In genomic region chr5:143354025-143354424, GRCh38 we compare ENCODE assay signal across 13 cellular contexts. TPM values are rescaled to one million over a fixed set of nuclear protein-coding genes. Genes with fewer than 3 reads are reported as not detected.
A peak's percentile ranks its signal among the peaks of the same experiment; 100 is the strongest.
DNase-seq lines count a peak whose midpoint lies in the region; ATAC-seq lines count a peak whose summit lies in the region.
"Had no signal": no experiment of that assay in that cellular context is flagged by ENCODE, and none has a peak within 500 bp of the region (broad histone marks: within the 10 kb centered on the region; RNA-seq: fewer than 3 reads in every experiment).

No MANE protein-coding gene starts in this region.

- no peaks in the 10 kb centered on the region for H3K27me3 Mint-ChIP-seq in CD4-positive, alpha-beta memory T cell
- H3K27me3 Mint-ChIP-seq in activated CD4-positive, alpha-beta memory T cell treated with anti-CD3 and anti-CD28 coated beads, Interleukin-2, amount 10 ng/mL, durations not matched to agents 7 days and 5 days, result no peaks in the 10 kb centered on the region
- no peaks in the 10 kb centered on the region for H3K27me3 Mint-ChIP-seq in memory B cell

- peak overlapping the region; percentile 77 to 94 (median 84) for H3K27ac Mint-ChIP-seq in CD4-positive, alpha-beta memory T cell
- peak overlapping the region; percentile 70 for H3K27ac Mint-ChIP-seq in activated CD4-positive, alpha-beta memory T cell treated with anti-CD3 and anti-CD28 coated beads, Interleukin-2, amount 10 ng/mL, durations not matched to agents 7 days and 5 days
- peak overlapping the region; percentile 90 for H3K27ac Mint-ChIP-seq in memory B cell

- H3K4me1 ChIP-seq in CD4-positive, alpha-beta memory T cell (ENCODE audit: insufficient read depth, low read length), result peaks cover 100% of the 10 kb centered on the region

- intact Hi-C loops in CD4-positive, alpha-beta memory T cell (cut with micrococcal nuclease), result no loop called here

- peak overlapping the region; percentile 17 for H3K27ac ChIP-seq in CD4-positive, alpha-beta memory T cell (ENCODE audit: low read depth, low read length)

- ATAC-seq in GM21737 (IDR thresholded peaks at IDR 0.05; ENCODE audit: unreplicated experiment) (peak; percentile 37), memory B cell (ENCODE audit: low read depth) (peak; percentile 62), GM18868 (IDR thresholded peaks at IDR 0.05; ENCODE audit: unreplicated experiment) (no peak)
- ATAC-seq: left colon had no signal

- H3K36me3 Mint-ChIP-seq in CD4-positive, alpha-beta memory T cell, result peaks cover 0 to 7% of the 10 kb centered on the region in 2 donors
- H3K36me3 Mint-ChIP-seq in activated CD4-positive, alpha-beta memory T cell treated with anti-CD3 and anti-CD28 coated beads, Interleukin-2, amount 10 ng/mL, durations not matched to agents 7 days and 5 days (ENCODE audit: low read depth), result peaks cover 8% of the 10 kb centered on the region
- H3K36me3 Mint-ChIP-seq in memory B cell, result peaks cover 5% of the 10 kb centered on the region

- POLR2A ChIA-PET in CD4-positive, alpha-beta memory T cell (lab: Charles Lee; ENCODE audit: partially characterized antibody), result interaction anchor here (1.1 to 4.9 kb wide), 5 partner anchors 32 to 816 kb away, joined by 3 to 57 read pairs (median 7); partner anchors contain the start of genes NR3C1 and YIPF5
- POLR2A ChIA-PET in activated CD4-positive, alpha-beta memory T cell treated with anti-CD3 and anti-CD28 coated beads, Interleukin-2, amount 10 ng/mL, durations not matched to agents 7 days and 5 days (lab: Charles Lee), result interaction anchor here (0.7 to 1.7 kb wide), 6 partner anchors 43 to 351 kb away, joined by 3 to 17 read pairs (median 3); partner anchors contain the start of gene NR3C1

- CTCF ChIA-PET in CD4-positive, alpha-beta memory T cell (lab: Charles Lee; ENCODE audit: partially characterized antibody), result interaction anchor here (0.9 to 1.3 kb wide), 2 partner anchors 40 to 50 kb away, joined by 4 to 8 read pairs; partner anchors contain the start of gene NR3C1
- CTCF ChIA-PET in activated CD4-positive, alpha-beta memory T cell treated with anti-CD3 and anti-CD28 coated beads, Interleukin-2, amount 10 ng/mL, durations not matched to agents 7 days and 5 days (lab: Charles Lee), result interaction anchor here (0.6 to 1.6 kb wide), 3 partner anchors 49 to 351 kb away, joined by 3 to 4 read pairs (median 3); partner anchors contain the start of gene NR3C1

- H3K4me3 Mint-ChIP-seq in CD4-positive, alpha-beta memory T cell, result peak overlapping the region; percentile 70 to 94 (median 86)
- H3K4me3 Mint-ChIP-seq in activated CD4-positive, alpha-beta memory T cell treated with anti-CD3 and anti-CD28 coated beads, Interleukin-2, amount 10 ng/mL, durations not matched to agents 7 days and 5 days, result peak overlapping the region; percentile 70
- H3K4me3 Mint-ChIP-seq in memory B cell, result peak overlapping the region; percentile 66

- peak in 3 of 5 donors; percentile 12 to 26 (median 17) for DNase-seq in CD4-positive, alpha-beta memory T cell
- DNase-seq in activated CD4-positive, alpha-beta memory T cell treated with anti-CD3 and anti-CD28 coated beads, Interleukin-2, amount 10 ng/mL, durations not matched to agents 7 days and 5 days, result no peak
- no peak for DNase-seq in memory B cell (ENCODE audit: low spot score in 2 of 2)
- no peak for DNase-seq in AML-193 (lab: John Stamatoyannopoulos, UW)
- no peak for DNase-seq in activated CD4-positive, CD25-positive, alpha-beta regulatory T cell (lab: John Stamatoyannopoulos, UW)
- no peak for DNase-seq in NOMO-1 treated with DMSO at 0.1 percent for 48 hours (lab: John Stamatoyannopoulos, UW; ENCODE audit: unreplicated experiment)
- DNase-seq: activated CD8-positive, alpha-beta memory T cell treated with anti-CD3 and anti-CD28 coated beads, Interleukin-2, amount 50 U/mL, for 4 hours; left colon; NCI-H1048; SHP77 treated with DMSO at 0.1 percent for 48 hours; sigmoid colon had no signal

- no peaks in the 10 kb centered on the region for H3K9me3 ChIP-seq in CD4-positive, alpha-beta memory T cell (ENCODE audit: control insufficient read depth in 1 of 2, low read length in 2 of 2)
- H3K9me3 ChIP-seq: sigmoid colon had no signal

- H3K27me3 ChIP-seq in CD4-positive, alpha-beta memory T cell (ENCODE audit: insufficient read depth, low read length), result no peaks in the 10 kb centered on the region
- H3K27me3 ChIP-seq: sigmoid colon had no signal

- peak overlapping the region in 1 of 2 donors; percentile 34 for H3K4me3 ChIP-seq in CD4-positive, alpha-beta memory T cell (ENCODE audit: low read length in 2 of 2)
- H3K4me3 ChIP-seq: sigmoid colon had no signal

- no peaks in the 10 kb centered on the region for H3K36me3 ChIP-seq in CD4-positive, alpha-beta memory T cell (ENCODE audit: insufficient read depth, low read length)
- H3K36me3 ChIP-seq: sigmoid colon had no signal

- H3K9me3 Mint-ChIP-seq in CD4-positive, alpha-beta memory T cell, result no peaks in the 10 kb centered on the region
- H3K9me3 Mint-ChIP-seq in activated CD4-positive, alpha-beta memory T cell treated with anti-CD3 and anti-CD28 coated beads, Interleukin-2, amount 10 ng/mL, durations not matched to agents 7 days and 5 days, result no peaks in the 10 kb centered on the region
- no peaks in the 10 kb centered on the region for H3K9me3 Mint-ChIP-seq in memory B cell

- H3K4me1 Mint-ChIP-seq in CD4-positive, alpha-beta memory T cell, result peaks cover 50 to 75% (median 62%) of the 10 kb centered on the region in 4 donors
- H3K4me1 Mint-ChIP-seq in activated CD4-positive, alpha-beta memory T cell treated with anti-CD3 and anti-CD28 coated beads, Interleukin-2, amount 10 ng/mL, durations not matched to agents 7 days and 5 days, result peaks cover 39% of the 10 kb centered on the region
- peaks cover 31% of the 10 kb centered on the region for H3K4me1 Mint-ChIP-seq in memory B cell

RNA-seq across cellular contexts. Expression of gene NR3C1, which starts 49.5 kb away (rescaled TPM):
- 100 to 1,000 TPM; 161 to 164 TPM for total RNA-seq in CD4-positive, alpha-beta memory T cell
- polyA plus RNA-seq in CD4-positive, alpha-beta memory T cell, result 100 to 1,000 TPM in 1 of 2 donors, 10 to 100 TPM in 1; 92.0 to 125 TPM
- total RNA-seq in activated CD4-positive, alpha-beta memory T cell treated with anti-CD3 and anti-CD28 coated beads, Interleukin-2, amount 10 ng/mL, durations not matched to agents 7 days and 5 days, result 10 to 100 TPM; 79.3 to 81.6 TPM

Comparison
In these comparisons a context has a peak if more than half of its experiments do, and no peak if none do; other contexts are left out.
1. DNase-seq: peak in CD4-positive, alpha-beta memory T cell (3 of 5); none in activated CD4-positive, alpha-beta memory T cell treated with anti-CD3 and anti-CD28 coated beads, Interleukin-2, amount 10 ng/mL, durations not matched to agents 7 days and 5 days (single experiment), memory B cell (0 of 2), AML-193 (0 of 2), activated CD4-positive, CD25-positive, alpha-beta regulatory T cell (0 of 4) and NOMO-1 treated with DMSO at 0.1 percent for 48 hours (single experiment).
2. Peak in every context shown above with its lines, with median percentiles within 50 percentile points of each other: H3K27ac Mint-ChIP-seq and H3K4me3 Mint-ChIP-seq.